In the genomic region with DNA sequence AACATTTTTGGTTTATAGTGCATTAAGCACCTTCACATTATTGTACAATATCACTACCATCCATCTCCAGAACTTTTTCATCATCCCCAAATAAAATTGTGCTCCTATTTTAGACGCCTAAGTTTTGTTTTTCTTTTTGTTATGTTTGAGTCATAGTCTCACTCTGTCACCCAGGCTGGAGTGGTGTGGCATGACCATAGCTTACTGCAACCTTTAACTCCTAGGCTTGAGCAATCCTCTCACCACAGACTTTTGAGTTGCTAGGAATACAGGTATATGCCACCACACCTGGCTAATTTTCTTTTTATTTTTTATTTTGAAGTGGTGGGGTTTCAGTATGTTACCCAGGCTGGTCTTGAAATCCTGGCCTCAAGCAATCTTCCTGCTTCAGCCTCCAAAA, we compare ENCODE assay signal across 17 cellular contexts. TPM values are rescaled to one million over a fixed set of nuclear protein-coding genes. Genes with fewer than 3 reads are reported as not detected.
"Had no signal": no experiment of that assay in that cellular context is flagged by ENCODE, and none has a peak within 500 bp of the region (broad histone marks: within the 10 kb centered on the region; RNA-seq: fewer than 3 reads in every experiment).

No MANE protein-coding gene starts in this region.

- H3K9me3 ChIP-seq: left lung, lower lobe of right lung had no signal

- H3K36me3 ChIP-seq: left lung, lower lobe of right lung had no signal

- H3K27ac ChIP-seq: hepatocyte, left lung, lower lobe of right lung had no signal

- H3K4me3 ChIP-seq: hepatocyte, left lung, lower lobe of right lung had no signal

- H2AFZ ChIP-seq: hepatocyte had no signal

- H3K79me2 ChIP-seq: hepatocyte had no signal

- FAIRE-seq: colon, small intestine had no signal

- DNase-seq: cerebellar nuclear complex; effector memory CD8-positive, alpha-beta T cell; erythroblast; foreskin melanocyte; head of caudate nucleus; islet precursor cell; left lung; lower lobe of right lung; naive thymus-derived CD4-positive, alpha-beta T cell; nephron progenitor cell; right cardiac atrium; small intestine; stimulated activated CD4-positive, alpha-beta T cell treated with anti-CD3 and anti-CD28 coated beads, Interleukin-12 subunit alpha, Interleukin-12 subunit beta, amount 100 ng/mL, for 4 hours; stimulated activated naive CD4-positive, alpha-beta T cell treated with Interleukin-2 at 50 U/mL for 16 hours; trophoblast cell had no signal

- H3K4me1 ChIP-seq: left lung, lower lobe of right lung had no signal

- H3K27me3 ChIP-seq: hepatocyte, left lung had no signal

- ATAC-seq: effector memory CD8-positive, alpha-beta T cell; left lung; lower lobe of right lung; naive thymus-derived CD4-positive, alpha-beta T cell; right cardiac atrium had no signal

- H3K4me2 ChIP-seq: hepatocyte had no signal

RNA-seq across cellular contexts. Expression of a gene that starts 33.9 kb away (rescaled TPM):
- total RNA-seq: naive thymus-derived CD4-positive, alpha-beta T cell; right cardiac atrium had no signal
